Comparison of ENCODE assay signal across 24 cellular contexts in genomic region chr5:127061956-127062355, GRCh38. TPM values are rescaled to one million over a fixed set of nuclear protein-coding genes. Genes with fewer than 3 reads are reported as not detected.
"Had no signal": no experiment of that assay in that cellular context is flagged by ENCODE, and none has a peak within 500 bp of the region (broad histone marks: within the 10 kb centered on the region; RNA-seq: fewer than 3 reads in every experiment).

No MANE protein-coding gene starts in this region.

- H3K27ac Mint-ChIP-seq: naive thymus-derived CD4-positive, alpha-beta T cell; stimulated activated naive CD8-positive, alpha-beta T cell treated with anti-CD3 and anti-CD28 coated beads, Interleukin-15, Interleukin-2, amounts not matched to agents 100 ng/mL and 50 ng/mL, for 24 hours; type B pancreatic cell had no signal

- H3K36me3 ChIP-seq: gastroesophageal sphincter, neutrophil, thoracic aorta had no signal

- H3K9me3 ChIP-seq: gastroesophageal sphincter, neutrophil, spleen, thoracic aorta had no signal

- H3K4me3 Mint-ChIP-seq: central memory CD8-positive, alpha-beta T cell; naive thymus-derived CD4-positive, alpha-beta T cell; stimulated activated memory B cell treated with anti-CD40 and anti-IgM and Interleukin-4, amounts not matched to agents 10 μg/mL and 1 μg/mL and 100 μg/mL, for 72 hours; stimulated activated naive CD8-positive, alpha-beta T cell treated with anti-CD3 and anti-CD28 coated beads, Interleukin-15, Interleukin-2, amounts not matched to agents 100 ng/mL and 50 ng/mL, for 24 hours; type B pancreatic cell had no signal

- H3K27ac ChIP-seq: gastroesophageal sphincter, neutrophil, spleen, thoracic aorta had no signal

- H3K9me3 Mint-ChIP-seq: central memory CD8-positive, alpha-beta T cell; naive thymus-derived CD4-positive, alpha-beta T cell; stimulated activated memory B cell treated with anti-CD40 and anti-IgM and Interleukin-4, amounts not matched to agents 10 μg/mL and 1 μg/mL and 100 μg/mL, for 72 hours; stimulated activated naive CD8-positive, alpha-beta T cell treated with anti-CD3 and anti-CD28 coated beads, Interleukin-15, Interleukin-2, amounts not matched to agents 100 ng/mL and 50 ng/mL, for 24 hours; type B pancreatic cell had no signal

- FAIRE-seq: kidney, urothelium cell line had no signal

- H3K27me3 Mint-ChIP-seq: central memory CD8-positive, alpha-beta T cell; naive thymus-derived CD4-positive, alpha-beta T cell; stimulated activated memory B cell treated with anti-CD40 and anti-IgM and Interleukin-4, amounts not matched to agents 10 μg/mL and 1 μg/mL and 100 μg/mL, for 72 hours; stimulated activated naive CD8-positive, alpha-beta T cell treated with anti-CD3 and anti-CD28 coated beads, Interleukin-15, Interleukin-2, amounts not matched to agents 100 ng/mL and 50 ng/mL, for 24 hours; type B pancreatic cell had no signal

- ATAC-seq: gastroesophageal sphincter; left cardiac atrium; naive thymus-derived CD4-positive, alpha-beta T cell; sciatic nerve; stimulated activated memory B cell treated with anti-CD40 and anti-IgM and Interleukin-4, amounts not matched to agents 10 μg/mL and 1 μg/mL and 100 μg/mL, for 72 hours had no signal

- H3K27me3 ChIP-seq: gastroesophageal sphincter, neutrophil, spleen had no signal

- H3K4me3 ChIP-seq: gastroesophageal sphincter, spleen, thoracic aorta had no signal

- H3K4me1 ChIP-seq: gastroesophageal sphincter, spleen had no signal

- H3K36me3 Mint-ChIP-seq: type B pancreatic cell had no signal

- DNase-seq: effector memory CD4-positive, alpha-beta T cell; erythroblast; foreskin fibroblast; glutamatergic neuron; kidney; left cardiac atrium; mesendoderm; naive thymus-derived CD4-positive, alpha-beta T cell; posterior cingulate gyrus; spleen; stimulated activated CD4-positive, alpha-beta T cell treated with anti-CD3 and anti-CD28 coated beads, Interleukin-15, amount 100 ng/mL, for 24 hours; stimulated activated CD4-positive, alpha-beta T cell treated with anti-CD3 and anti-CD28 coated beads, Interleukin-1b, Interleukin-23, amount 100 ng/mL, for 48 hours; stimulated activated CD4-positive, alpha-beta T cell treated with anti-CD3 and anti-CD28 coated beads, Interleukin-4, amount 100 ng/mL, for 24 hours; substantia nigra had no signal

- H3K4me1 Mint-ChIP-seq: central memory CD8-positive, alpha-beta T cell had no signal

RNA-seq across cellular contexts. Expression of gene C5orf63, which starts 11.3 kb away (rescaled TPM):
- polyA plus RNA-seq: neural cell had no signal
